ENCODE assay signal across 11 cellular contexts in genomic region chr6:18538315-18538714, GRCh38.
"Had no signal": no experiment of that assay in that cellular context is flagged by ENCODE, and none has a peak within 500 bp of the region (broad histone marks: within the 10 kb centered on the region; RNA-seq: fewer than 3 reads in every experiment).

No MANE protein-coding gene starts in this region.

- H3K27ac ChIP-seq: GM23248 had no signal

- H3K36me3 ChIP-seq: HAP-1 had no signal

- DNase-seq: GM23248, GOT3, H7, H9, HCEC 1CT, HFFc6 had no signal

- H3K9me3 ChIP-seq: HAP-1 had no signal

- H3K4me1 ChIP-seq: HAP-1 had no signal

- ATAC-seq: GM23338, HCT116 had no signal

- H2AFZ ChIP-seq: GM23248, GM23338 had no signal

- H3K9ac ChIP-seq: GM23248 had no signal

- FAIRE-seq: H1, H54 had no signal

- H3K4me2 ChIP-seq: GM23338 had no signal

- H3K4me3 ChIP-seq: GM23248, GM23338, HAP-1 had no signal
